Comparison of ENCODE assay signal across 28 cellular contexts in the genomic region with DNA sequence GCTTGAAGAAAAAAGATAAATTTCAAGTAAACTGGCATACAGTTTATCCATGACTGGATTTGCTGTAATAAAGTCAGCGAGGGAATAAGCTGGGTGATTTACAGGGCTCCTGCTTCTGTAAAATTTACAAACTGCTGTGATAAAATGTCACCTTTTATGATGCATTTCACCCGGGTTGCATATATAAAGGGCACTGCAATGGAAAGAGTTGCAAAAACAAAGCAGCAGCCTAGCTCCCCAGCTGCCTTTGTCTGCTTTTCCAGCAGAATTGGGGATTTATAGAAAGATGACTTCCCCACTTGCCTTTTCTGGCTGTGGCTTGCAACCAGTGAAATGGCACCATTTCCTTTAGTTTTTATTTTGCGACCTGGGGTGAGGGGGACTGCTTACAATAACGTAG.
"Had no signal": no experiment of that assay in that cellular context is flagged by ENCODE, and none has a peak within 500 bp of the region (broad histone marks: within the 10 kb centered on the region; RNA-seq: fewer than 3 reads in every experiment).

No MANE protein-coding gene starts in this region.

- H3K27ac ChIP-seq: coronary artery, esophagus squamous epithelium, heart right ventricle, left lung, neural progenitor cell, parathyroid adenoma, right lobe of liver, suprapubic skin, transverse colon, upper lobe of right lung, uterus had no signal

- H3K27me3 ChIP-seq: esophagus squamous epithelium, heart right ventricle, left lung, neural progenitor cell, right lobe of liver, transverse colon, upper lobe of right lung, uterus had no signal

- H3K4me3 ChIP-seq: coronary artery, esophagus squamous epithelium, heart right ventricle, left lung, neural progenitor cell, right lobe of liver, suprapubic skin, transverse colon, upper lobe of right lung, uterus had no signal

- ATAC-seq: effector memory CD8-positive, alpha-beta T cell; heart right ventricle; left lung; naive thymus-derived CD4-positive, alpha-beta T cell; right lobe of liver; stimulated activated naive CD8-positive, alpha-beta T cell treated with anti-CD3 and anti-CD28 coated beads, Interleukin-15, amount 100 ng/mL, for 72 hours; upper lobe of right lung had no signal

- DNase-seq: dermis blood vessel endothelial cell; effector memory CD8-positive, alpha-beta T cell; erythroblast; esophagus squamous epithelium; foreskin melanocyte; glutamatergic neuron; heart right ventricle; hippocampal formation; kidney; left lung; mesendoderm; midbrain; naive thymus-derived CD4-positive, alpha-beta T cell; right lobe of liver; small intestine; stimulated activated CD4-positive, alpha-beta T cell treated with anti-CD3 and anti-CD28 coated beads, Interleukin-15, amount 100 ng/mL, for 24 hours; stimulated activated CD4-positive, alpha-beta T cell treated with anti-CD3 and anti-CD28 coated beads, Interleukin-2, amount 100 ng/mL, for 48 hours; stimulated activated CD8-positive, alpha-beta memory T cell treated with anti-CD3 and anti-CD28 coated beads, Interleukin-4, amount 100 ng/mL, for 48 hours; stimulated activated naive CD4-positive, alpha-beta T cell; stimulated activated naive CD8-positive, alpha-beta T cell treated with anti-CD3 and anti-CD28 coated beads, Interleukin-15, amount 100 ng/mL, for 72 hours; transverse colon; upper lobe of right lung; uterus had no signal

- H3K36me3 ChIP-seq: esophagus squamous epithelium, heart right ventricle, left lung, neural progenitor cell, right lobe of liver, suprapubic skin, transverse colon, upper lobe of right lung, uterus had no signal

- H3K4me1 ChIP-seq: esophagus squamous epithelium, heart right ventricle, left lung, parathyroid adenoma, right lobe of liver, suprapubic skin, transverse colon, upper lobe of right lung, uterus had no signal

- FAIRE-seq: endometrium, kidney, small intestine had no signal

- H3K9ac ChIP-seq: neural progenitor cell, parathyroid adenoma had no signal

- H3K9me3 ChIP-seq: esophagus squamous epithelium, left lung, right lobe of liver, suprapubic skin, transverse colon, upper lobe of right lung, uterus had no signal
